Comparison of ENCODE assay signal across 8 cellular contexts in genomic region chr19:33280351-33280921, GRCh38. TPM values are rescaled to one million over a fixed set of nuclear protein-coding genes. Genes with fewer than 3 reads are reported as not detected.
DNase-seq lines count a peak whose midpoint lies in the region; ATAC-seq and TF ChIP-seq lines count a peak whose summit lies in the region.
"Had no signal": no experiment of that assay in that cellular context is flagged by ENCODE, and none has a peak within 500 bp of the region (broad histone marks: within the 10 kb centered on the region; RNA-seq: fewer than 3 reads in every experiment).

No MANE protein-coding gene starts in this region.

- H4K20me1 ChIP-seq in osteoblast (ENCODE audit: insufficient read depth, low read length), result no peaks in the 10 kb centered on the region

- CTCF ChIA-PET in activated CD8-positive, alpha-beta T cell treated with anti-CD3 and anti-CD28 coated beads for 36 hours (lab: Charles Lee), result interaction anchor here (1.0 to 1.2 kb wide), 3 partner anchors 22 to 49 kb away, joined by 3 to 6 read pairs (median 4); partner anchors contain the start of gene CEBPA

- H3K4me1 ChIP-seq in osteoblast (ENCODE audit: insufficient read depth, low read length), result peaks cover 13% of the 10 kb centered on the region
- H3K4me1 ChIP-seq in tibial artery, result no peaks in the 10 kb centered on the region

- no peak overlapping the region for H2AFZ ChIP-seq in osteoblast (ENCODE audit: low read length)
- H2AFZ ChIP-seq: parathyroid adenoma had no signal

- H3K9me3 Mint-ChIP-seq in activated CD8-positive, alpha-beta T cell treated with anti-CD3 and anti-CD28 coated beads for 36 hours, result no peaks in the 10 kb centered on the region
- H3K9me3 Mint-ChIP-seq in mesothelial cell of epicardium, result no peaks in the 10 kb centered on the region

- intact Hi-C loops in activated CD8-positive, alpha-beta T cell treated with anti-CD3 and anti-CD28 coated beads for 36 hours (cut with micrococcal nuclease), result no loop called here
- intact Hi-C loops in tibial artery (cut with DNase I; ENCODE audit: low total_unique reads), result no loop called here

- ATAC-seq in HG02938 (IDR thresholded peaks at IDR 0.05; ENCODE audit: unreplicated experiment), result peak; percentile 84
- peak; percentile 93 for ATAC-seq in activated CD8-positive, alpha-beta T cell treated with anti-CD3 and anti-CD28 coated beads for 36 hours

- H3K27ac ChIP-seq in osteoblast (ENCODE audit: low read depth, low read length) (no peak overlapping the region), tibial artery (no peak overlapping the region)
- H3K27ac ChIP-seq: parathyroid adenoma had no signal

- TF ChIP-seq CTCF in activated CD8-positive, alpha-beta T cell treated with anti-CD3 and anti-CD28 coated beads for 36 hours (IDR thresholded peaks at IDR 0.05), result no peak
- TF ChIP-seq CTCF in mesothelial cell of epicardium (IDR thresholded peaks at IDR 0.05; ENCODE audit: unreplicated experiment), result no peak
- no peak for TF ChIP-seq CTCF in osteoblast (IDR thresholded peaks at IDR 0.05; ENCODE audit: extremely low read depth, low read depth, low read length)
- TF ChIP-seq CTCF in tibial artery (IDR thresholded peaks at IDR 0.05), result no peak

- no peak overlapping the region for H3K4me3 ChIP-seq in osteoblast (ENCODE audit: insufficient read depth, low read length)
- no peak overlapping the region for H3K4me3 ChIP-seq in tibial artery

- H3K79me2 ChIP-seq in osteoblast (ENCODE audit: insufficient read depth, low read length), result no peaks in the 10 kb centered on the region
- H3K79me2 ChIP-seq: parathyroid adenoma had no signal

- DNase-seq in GM19238 (ENCODE audit: insufficient read length, low spot score), result peak; percentile 69
- peak; percentile 74 for DNase-seq in activated CD8-positive, alpha-beta T cell treated with anti-CD3 and anti-CD28 coated beads for 36 hours
- DNase-seq in stimulated activated CD4-positive, alpha-beta T cell treated with anti-CD3 and anti-CD28 coated beads, Interleukin-4, amount 100 ng/mL, for 24 hours, result peak; percentile 59
- DNase-seq in mesothelial cell of epicardium (ENCODE audit: low spot score in 2 of 2, unreplicated experiment in 2 of 2), result no peak
- no peak for DNase-seq in osteoblast (ENCODE audit: insufficient read length, low spot score, missing footprints)
- no peak for DNase-seq in tibial artery

- no peaks in the 10 kb centered on the region for H3K36me3 ChIP-seq in osteoblast (ENCODE audit: insufficient read depth, low read length)
- H3K36me3 ChIP-seq in tibial artery, result no peaks in the 10 kb centered on the region

- no peak overlapping the region for H3K4me2 ChIP-seq in osteoblast (ENCODE audit: insufficient read depth, low read length)

- peaks cover 11% of the 10 kb centered on the region for H3K4me1 Mint-ChIP-seq in activated CD8-positive, alpha-beta T cell treated with anti-CD3 and anti-CD28 coated beads for 36 hours (ENCODE audit: low read depth)
- H3K4me1 Mint-ChIP-seq in mesothelial cell of epicardium, result peaks cover 3% of the 10 kb centered on the region

- peak overlapping the region; percentile 5 for H3K4me3 Mint-ChIP-seq in activated CD8-positive, alpha-beta T cell treated with anti-CD3 and anti-CD28 coated beads for 36 hours
- no peak overlapping the region for H3K4me3 Mint-ChIP-seq in mesothelial cell of epicardium

- H3K27me3 ChIP-seq in osteoblast (ENCODE audit: insufficient read depth, low read length) (no peaks in the 10 kb centered on the region), tibial artery (peaks cover 0 to 30% of the 10 kb centered on the region in 2 donors)

- peak overlapping the region; percentile 54 for H3K27ac Mint-ChIP-seq in activated CD8-positive, alpha-beta T cell treated with anti-CD3 and anti-CD28 coated beads for 36 hours
- no peak overlapping the region for H3K27ac Mint-ChIP-seq in mesothelial cell of epicardium

- H3K9me3 ChIP-seq in osteoblast (ENCODE audit: low read depth, low read length) (no peaks in the 10 kb centered on the region), tibial artery (no peaks in the 10 kb centered on the region)

- POLR2A ChIA-PET in activated CD8-positive, alpha-beta T cell treated with anti-CD3 and anti-CD28 coated beads for 36 hours (lab: Charles Lee), result interaction anchor here (0.6 to 1.0 kb wide), 5 partner anchors 10 to 153 kb away, joined by 3 read pairs; no protein-coding TSS in a partner anchor

- H3K36me3 Mint-ChIP-seq in activated CD8-positive, alpha-beta T cell treated with anti-CD3 and anti-CD28 coated beads for 36 hours (ENCODE audit: low read depth), result no peaks in the 10 kb centered on the region
- no peaks in the 10 kb centered on the region for H3K36me3 Mint-ChIP-seq in mesothelial cell of epicardium

- no peaks in the 10 kb centered on the region for H3K27me3 Mint-ChIP-seq in activated CD8-positive, alpha-beta T cell treated with anti-CD3 and anti-CD28 coated beads for 36 hours
- H3K27me3 Mint-ChIP-seq in mesothelial cell of epicardium (ENCODE audit: low read depth), result peaks cover 3% of the 10 kb centered on the region

RNA-seq across cellular contexts. Expression of gene CEBPA, which starts 21.9 kb away (rescaled TPM):
- total RNA-seq in activated CD8-positive, alpha-beta T cell treated with anti-CD3 and anti-CD28 coated beads for 36 hours, result under 1 TPM; 0.34 to 0.45 TPM
- total RNA-seq in mesothelial cell of epicardium, result 8.5 to 10.1 TPM (median 9.4 TPM) in 3 replicates
- 3.6 and 5.0 TPM in 2 replicates for total RNA-seq in osteoblast

RNA-seq across cellular contexts. Expression of gene SLC7A10, which starts 54.8 kb away (rescaled TPM):
- not detected for total RNA-seq in activated CD8-positive, alpha-beta T cell treated with anti-CD3 and anti-CD28 coated beads for 36 hours
- total RNA-seq in mesothelial cell of epicardium (0.91 to 1.1 TPM (median 0.92 TPM) in 3 replicates), osteoblast (not detected in 2 replicates)

Comparison
In these comparisons a context has a peak if more than half of its experiments do, and no peak if none do; other contexts are left out.
1. DNase-seq: peak in GM19238 (single experiment), activated CD8-positive, alpha-beta T cell treated with anti-CD3 and anti-CD28 coated beads for 36 hours (single experiment) and stimulated activated CD4-positive, alpha-beta T cell treated with anti-CD3 and anti-CD28 coated beads, Interleukin-4, amount 100 ng/mL, for 24 hours (single experiment); none in mesothelial cell of epicardium (0 of 2), osteoblast (single experiment) and tibial artery (0 of 2).